ENCODE assay signal across 7 cellular contexts in the genomic region with DNA sequence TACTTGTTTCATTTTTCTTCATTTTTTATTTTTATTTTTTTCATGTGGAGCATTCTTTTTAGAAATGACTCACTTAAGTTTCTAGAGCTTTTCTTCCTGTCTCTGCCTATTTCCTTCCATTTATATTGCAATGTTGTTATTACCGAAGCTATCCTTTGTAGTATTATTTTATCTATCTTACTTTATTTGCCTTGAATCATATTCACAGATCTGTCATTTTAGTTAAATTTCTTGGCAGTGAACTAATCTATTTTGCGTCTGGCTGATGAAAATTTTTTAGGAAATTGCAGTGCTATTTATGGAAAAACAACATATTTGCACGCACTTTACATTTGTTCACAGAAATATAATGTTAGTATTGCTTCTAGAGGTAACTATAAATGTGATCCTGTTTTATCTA.
"Had no signal": no experiment of that assay in that cellular context is flagged by ENCODE, and none has a peak within 500 bp of the region (broad histone marks: within the 10 kb centered on the region; RNA-seq: fewer than 3 reads in every experiment).

No MANE protein-coding gene starts in this region.

- ATAC-seq: GM23338, K562 had no signal

- H3K9me3 Mint-ChIP-seq: GM23338, H9 had no signal

- H3K4me2 ChIP-seq: GM23338 had no signal

- H3K4me3 Mint-ChIP-seq: GM23338, H9 had no signal

- H3K4me3 ChIP-seq: GM23338, K562 had no signal

- H3K27ac Mint-ChIP-seq: GM23338, H9 had no signal

- H2AFZ ChIP-seq: GM23338 had no signal

- H3K4me1 Mint-ChIP-seq: GM23338, H9 had no signal

- FAIRE-seq: H1, H54, HTR-8/SVneo, K562 had no signal

- DNase-seq: H9, IMR-90 had no signal
